ENCODE assay signal across 27 cellular contexts in genomic region chr4:152626790-152627189, GRCh38. TPM values are rescaled to one million over a fixed set of nuclear protein-coding genes. Genes with fewer than 3 reads are reported as not detected.
DNase-seq lines count a peak whose midpoint lies in the region; ATAC-seq and TF ChIP-seq lines count a peak whose summit lies in the region.
"Had no signal": no experiment of that assay in that cellular context is flagged by ENCODE, and none has a peak within 500 bp of the region (broad histone marks: within the 10 kb centered on the region; RNA-seq: fewer than 3 reads in every experiment).

No MANE protein-coding gene starts in this region.

- H3K79me2 ChIP-seq in neural progenitor cell (ENCODE audit: low read depth): no peaks in the 10 kb centered on the region

- H3K4me3 ChIP-seq in IMR-90 (ENCODE audit: insufficient read depth, low read depth, low read length): no peak overlapping the region
- H3K4me3 ChIP-seq in neural progenitor cell: no peak overlapping the region
- H3K4me3 ChIP-seq: gastrocnemius medialis, spleen, stomach had no signal

- 0% methylated on average over 1 of the region's 2 CpGs; no CpG with 5 or more reads in 1 of the 2 experiments for WGBS in IMR-90 (ENCODE audit: extremely low coverage in 2 of 2, insufficient read length in 1 of 2), 2 experiments

- H4K5ac ChIP-seq in IMR-90 (ENCODE audit: low read depth, low read length): no peak overlapping the region

- H4K8ac ChIP-seq in IMR-90 (ENCODE audit: low read depth in 2 of 2, low read length in 2 of 2): no peak overlapping the region

- TF ChIP-seq POLR2A in IMR-90 (IDR thresholded peaks at IDR 0.05; ENCODE audit: low read depth, low read length): no peak

- H3K9me1 ChIP-seq in IMR-90 (ENCODE audit: insufficient read depth, low read length): no peaks in the 10 kb centered on the region

- no peak overlapping the region for H2BK5ac ChIP-seq in IMR-90 (ENCODE audit: low read depth, low read length, poor library complexity, severe bottlenecking)

- H3K18ac ChIP-seq in IMR-90 (ENCODE audit: low read depth, low read length): no peak overlapping the region

- no peak overlapping the region for H3K23ac ChIP-seq in IMR-90 (ENCODE audit: low read depth, low read length)

- H2AFZ ChIP-seq in IMR-90 (replicated peaks; ENCODE audit: low read length, poor library complexity) (no peak overlapping the region), neural progenitor cell (replicated peaks) (peak overlapping the region; percentile 5)

- no peak overlapping the region for H3K56ac ChIP-seq in IMR-90 (ENCODE audit: extremely low read depth, insufficient read depth, low read length)

- no peak overlapping the region for H2BK120ac ChIP-seq in IMR-90 (ENCODE audit: low read depth, low read length)

- BruUV-seq in IMR-90 (replicated peaks; lab: Mats Ljungman, UMichigan): no TSS peak

- H3F3A ChIP-seq in neural progenitor cell (ENCODE audit: low read depth): no peaks in the 10 kb centered on the region

- H3K4me1 ChIP-seq in IMR-90 (ENCODE audit: control insufficient read depth, insufficient read depth, low read length) (no peaks in the 10 kb centered on the region), neural progenitor cell (no peaks in the 10 kb centered on the region)
- H3K4me1 ChIP-seq: gastrocnemius medialis, spleen, stomach had no signal

- no peaks in the 10 kb centered on the region for H3K9me3 ChIP-seq in CD4-positive, alpha-beta T cell (ENCODE audit: control insufficient read depth, low read length)
- H3K9me3 ChIP-seq in IMR-90 (ENCODE audit: control insufficient read depth, insufficient read depth, low read length) (no peaks in the 10 kb centered on the region), neural progenitor cell (ENCODE audit: low read depth) (no peaks in the 10 kb centered on the region)
- H3K9me3 ChIP-seq: gastrocnemius medialis, spleen, stomach had no signal

- no peak overlapping the region for H2BK20ac ChIP-seq in IMR-90 (ENCODE audit: low read depth, low read length)

- no peak for TF ChIP-seq RAD21 in IMR-90 (IDR thresholded peaks at IDR 0.05; ENCODE audit: low read length)

- H3K36me3 ChIP-seq in IMR-90 (ENCODE audit: control insufficient read depth, insufficient read depth, low read length) (no peaks in the 10 kb centered on the region), neural progenitor cell (no peaks in the 10 kb centered on the region)
- H3K36me3 ChIP-seq: gastrocnemius medialis had no signal

- peaks cover 38% of the 10 kb centered on the region for H3K36me3 Mint-ChIP-seq in CD4-positive, alpha-beta T cell (ENCODE audit: low read depth)
- peaks cover 17% of the 10 kb centered on the region for H3K36me3 Mint-ChIP-seq in activated T-helper 17 cell treated with anti-CD3 and anti-CD28 coated beads, Interleukin-2, amount 50 U/mL, for 72 hours (ENCODE audit: low read depth)
- H3K36me3 Mint-ChIP-seq in neural progenitor cell: no peaks in the 10 kb centered on the region
- H3K36me3 Mint-ChIP-seq: brain had no signal

- dilution Hi-C loops in IMR-90 (cut with HindIII; ENCODE audit: low sequenced_read_pairs, unreplicated experiment): no loop called here

- TF ChIP-seq CTCF in CD4-positive, alpha-beta T cell (IDR thresholded peaks at IDR 0.05): no peak
- TF ChIP-seq CTCF in IMR-90 (conservative IDR thresholded peaks at IDR 0.05; ENCODE audit: low read depth, low read length): no peak
- no peak for TF ChIP-seq CTCF in neural progenitor cell (IDR thresholded peaks at IDR 0.05)

- CTCF ChIA-PET in CD4-positive, alpha-beta T cell (lab: Charles Lee): interaction anchor here (0.5 kb wide), 1 partner anchor 170 kb away, joined by 3 read pairs; no protein-coding TSS in a partner anchor
- CTCF ChIA-PET in IMR-90 (lab: Yijun Ruan, JAX): interaction anchor here (1.1 kb wide), 1 partner anchor 18 kb away, joined by 3 read pairs; no protein-coding TSS in a partner anchor

- DNase-seq in CD4-positive, alpha-beta T cell: no peak
- no peak for DNase-seq in IMR-90
- no peak for DNase-seq in neural progenitor cell (ENCODE audit: low spot score)
- no peak for DNase-seq in DMS114 treated with DMSO at 0.1 percent for 48 hours (lab: John Stamatoyannopoulos, UW; ENCODE audit: unreplicated experiment)
- no peak for DNase-seq in Ammon's horn (ENCODE audit: low spot score)
- no peak for DNase-seq in germinal center (ENCODE audit: low spot score)
- DNase-seq: ACHN; activated CD4-positive, alpha-beta T cell treated with anti-CD3 and anti-CD28 coated beads, Interleukin-2, amount 10 ng/mL, durations not matched to agents 24 days and 14 days; activated naive CD4-positive, alpha-beta T cell; activated T-cell treated with anti-CD3 and anti-CD28 coated beads, Interleukin-2, amount 50 U/mL, for 4 hours; DMS79; gastrocnemius medialis; mammary epithelial cell; NCI-H146; NCI-H345; posterior cingulate gyrus; right cardiac atrium; SIG-M5; spleen; stimulated activated CD8-positive, alpha-beta memory T cell treated with anti-CD3 and anti-CD28 coated beads, Interleukin-4, amount 100 ng/mL, for 48 hours; stomach; T1000 had no signal

- H4K20me1 ChIP-seq in IMR-90 (ENCODE audit: insufficient read depth, low read length) (no peaks in the 10 kb centered on the region), neural progenitor cell (ENCODE audit: low read depth) (no peaks in the 10 kb centered on the region)

- no peaks in the 10 kb centered on the region for H3K27me3 Mint-ChIP-seq in CD4-positive, alpha-beta T cell
- H3K27me3 Mint-ChIP-seq in activated T-helper 17 cell treated with anti-CD3 and anti-CD28 coated beads, Interleukin-2, amount 50 U/mL, for 72 hours: no peaks in the 10 kb centered on the region
- peaks cover 5% of the 10 kb centered on the region for H3K27me3 Mint-ChIP-seq in neural progenitor cell (ENCODE audit: insufficient read depth, low read depth)
- H3K27me3 Mint-ChIP-seq: activated CD4-positive, alpha-beta T cell treated with anti-CD3 and anti-CD28 coated beads, Interleukin-2, amount 10 ng/mL, durations not matched to agents 24 days and 14 days had no signal

- H3K4me2 ChIP-seq in IMR-90 (ENCODE audit: low read depth, low read length) (peak overlapping the region; percentile 55; the same call in 1 of the 2 replicates), neural progenitor cell (no peak overlapping the region)

- no peak overlapping the region for H2AK5ac ChIP-seq in IMR-90 (ENCODE audit: low read depth, low read length)

- no peaks in the 10 kb centered on the region for H3K4me1 Mint-ChIP-seq in CD4-positive, alpha-beta T cell (ENCODE audit: low read depth)
- H3K4me1 Mint-ChIP-seq in activated T-helper 17 cell treated with anti-CD3 and anti-CD28 coated beads, Interleukin-2, amount 50 U/mL, for 72 hours: peaks cover 3% of the 10 kb centered on the region
- no peaks in the 10 kb centered on the region for H3K4me1 Mint-ChIP-seq in neural progenitor cell
- H3K4me1 Mint-ChIP-seq: activated CD4-positive, alpha-beta T cell treated with anti-CD3 and anti-CD28 coated beads, Interleukin-2, amount 10 ng/mL, durations not matched to agents 24 days and 14 days; brain had no signal

- intact Hi-C loops in CD4-positive, alpha-beta T cell (cut with DNase I, micrococcal nuclease): loop anchor here in 1 of 2 experiments (5.0 kb wide), 1 partner anchor 89 kb away; the partner anchor contains the start of gene FBXW7
- intact Hi-C loops in IMR-90 (cut with micrococcal nuclease): no loop called here

- no peak overlapping the region for H2BK15ac ChIP-seq in IMR-90 (ENCODE audit: low read depth, low read length)

- no peak overlapping the region for H2AK9ac ChIP-seq in IMR-90 (replicated peaks; ENCODE audit: low read depth, low read length, poor library complexity)

- H3K27ac Mint-ChIP-seq in CD4-positive, alpha-beta T cell: peak overlapping the region; percentile 69
- peak overlapping the region; percentile 3 for H3K27ac Mint-ChIP-seq in activated T-helper 17 cell treated with anti-CD3 and anti-CD28 coated beads, Interleukin-2, amount 50 U/mL, for 72 hours
- H3K27ac Mint-ChIP-seq in neural progenitor cell: no peak overlapping the region
- H3K27ac Mint-ChIP-seq: activated CD4-positive, alpha-beta T cell treated with anti-CD3 and anti-CD28 coated beads, Interleukin-2, amount 10 ng/mL, durations not matched to agents 24 days and 14 days; brain had no signal

- H3K4ac ChIP-seq in IMR-90 (ENCODE audit: low read depth, low read length): no peak overlapping the region

- no peak overlapping the region for H3K4me3 Mint-ChIP-seq in CD4-positive, alpha-beta T cell
- H3K4me3 Mint-ChIP-seq in activated T-helper 17 cell treated with anti-CD3 and anti-CD28 coated beads, Interleukin-2, amount 50 U/mL, for 72 hours: no peak overlapping the region
- H3K4me3 Mint-ChIP-seq in neural progenitor cell: no peak overlapping the region
- H3K4me3 Mint-ChIP-seq: activated CD4-positive, alpha-beta T cell treated with anti-CD3 and anti-CD28 coated beads, Interleukin-2, amount 10 ng/mL, durations not matched to agents 24 days and 14 days; activated T-cell treated with anti-CD3 and anti-CD28 coated beads, Interleukin-2, amount 50 U/mL, for 4 hours; brain; neural crest cell had no signal

- in situ Hi-C loops in IMR-90 (cut with MboI; ENCODE audit: low sequenced_read_pairs): no loop called here

- no peaks in the 10 kb centered on the region for H3K79me1 ChIP-seq in IMR-90 (ENCODE audit: low read depth in 1 of 2, low read length in 2 of 2)

- H4K91ac ChIP-seq in IMR-90 (ENCODE audit: insufficient read depth, low read depth, low read length): no peak overlapping the region

- H3K9ac ChIP-seq in IMR-90 (ENCODE audit: low read depth, low read length) (no peak overlapping the region), neural progenitor cell (no peak overlapping the region)

- POLR2A ChIA-PET in CD4-positive, alpha-beta T cell (lab: Charles Lee): interaction anchor here (1.2 kb wide), 1 partner anchor 90 kb away, joined by 4 read pairs; the partner anchor contains the start of gene FBXW7
- POLR2A ChIA-PET in IMR-90 (lab: Charles Lee; ENCODE audit: unreplicated experiment): no interaction called here

- no peak overlapping the region for H3K14ac ChIP-seq in IMR-90 (replicated peaks; ENCODE audit: low read depth, low read length)

- H3K27ac ChIP-seq in CD4-positive, alpha-beta T cell (ENCODE audit: low read depth, low read length): no peak overlapping the region
- no peak overlapping the region for H3K27ac ChIP-seq in IMR-90 (ENCODE audit: insufficient read depth, low read length)
- H3K27ac ChIP-seq in neural progenitor cell: no peak overlapping the region
- H3K27ac ChIP-seq: gastrocnemius medialis, spleen, stomach, VCaP had no signal

- H3K9me3 Mint-ChIP-seq in CD4-positive, alpha-beta T cell: no peaks in the 10 kb centered on the region
- no peaks in the 10 kb centered on the region for H3K9me3 Mint-ChIP-seq in activated T-helper 17 cell treated with anti-CD3 and anti-CD28 coated beads, Interleukin-2, amount 50 U/mL, for 72 hours
- no peaks in the 10 kb centered on the region for H3K9me3 Mint-ChIP-seq in neural progenitor cell
- H3K9me3 Mint-ChIP-seq: activated CD4-positive, alpha-beta T cell treated with anti-CD3 and anti-CD28 coated beads, Interleukin-2, amount 10 ng/mL, durations not matched to agents 24 days and 14 days; activated T-cell treated with anti-CD3 and anti-CD28 coated beads, Interleukin-2, amount 50 U/mL, for 4 hours had no signal

- no peaks in the 10 kb centered on the region for H3K27me3 ChIP-seq in CD4-positive, alpha-beta T cell (ENCODE audit: control insufficient read depth, insufficient read depth, low read length)
- H3K27me3 ChIP-seq in IMR-90 (ENCODE audit: control insufficient read depth, insufficient read depth, low read length): peaks cover 6% of the 10 kb centered on the region
- H3K27me3 ChIP-seq in neural progenitor cell: no peaks in the 10 kb centered on the region
- H3K27me3 ChIP-seq: gastrocnemius medialis, spleen, stomach had no signal

- ATAC-seq in CD4-positive, alpha-beta T cell (ENCODE audit: poor library complexity): no peak
- ATAC-seq in IMR-90 (ENCODE audit: low read depth): no peak
- no peak for ATAC-seq in activated T-helper 17 cell treated with anti-CD3 and anti-CD28 coated beads, Interleukin-2, amount 50 U/mL, for 72 hours (replicated peaks)
- ATAC-seq: activated T-cell treated with anti-CD3 and anti-CD28 coated beads, Interleukin-2, amount 50 U/mL, for 4 hours; esophagus mucosa; gastrocnemius medialis; right cardiac atrium had no signal

RNA-seq across cellular contexts. Expression of gene TMEM154, which starts 53.0 kb away (rescaled TPM):
- total RNA-seq in CD4-positive, alpha-beta T cell: 10 to 100 TPM; 13.6 to 16.7 TPM
- 0.18 and 0.28 TPM in 2 replicates for total RNA-seq in IMR-90 (2012; rRNA removed)
- 0.12 and 0.20 TPM in 2 replicates for polyA plus RNA-seq in IMR-90 (2012; rRNA removed)
- 0.03 TPM in 2 replicates for polyA plus RNA-seq in IMR-90 (2012; cell fraction: cytosol; rRNA removed)
- 0.03 and 0.22 TPM in 2 replicates for polyA plus RNA-seq in IMR-90 (2012; cell fraction: nucleus; rRNA removed; ENCODE audit: low replicate concordance)
- 10 to 100 TPM in 1 of 2 donors, 1 to 10 TPM in 1; 8.6 to 18.0 TPM for total RNA-seq in activated T-helper 17 cell treated with anti-CD3 and anti-CD28 coated beads, Interleukin-2, amount 50 U/mL, for 72 hours
- total RNA-seq in neural progenitor cell (ENCODE audit: low replicate concordance): 2.0 and 3.0 TPM in 2 replicates
